Comparison of ENCODE assay signal across 15 cellular contexts in genomic region chr12:76451528-76451927, GRCh38.
"Had no signal": no experiment of that assay in that cellular context is flagged by ENCODE, and none has a peak within 500 bp of the region (broad histone marks: within the 10 kb centered on the region; RNA-seq: fewer than 3 reads in every experiment).

No MANE protein-coding gene starts in this region.

- H3K27ac ChIP-seq: gastrocnemius medialis, heart left ventricle, thyroid gland had no signal

- H3K36me3 ChIP-seq: thyroid gland had no signal

- ATAC-seq: gastrocnemius medialis; heart left ventricle; left colon; naive thymus-derived CD8-positive, alpha-beta T cell; stimulated activated naive B cell treated with anti-CD40 and anti-IgM and Interleukin-4, amounts not matched to agents 10 μg/mL and 1 μg/mL and 100 μg/mL, for 72 hours had no signal

- H3K9me3 ChIP-seq: gastrocnemius medialis, heart left ventricle, thyroid gland had no signal

- H3K4me1 Mint-ChIP-seq: activated naive CD8-positive, alpha-beta T cell treated with anti-CD3 and anti-CD28 coated beads, Interleukin-2, amount 10 ng/mL, durations not matched to agents 7 days and 5 days had no signal

- H3K27me3 ChIP-seq: gastrocnemius medialis, heart left ventricle, thyroid gland had no signal

- H3K27ac Mint-ChIP-seq: activated CD4-positive, alpha-beta T cell treated with anti-CD3 and anti-CD28 coated beads, Interleukin-2, amount 10 ng/mL, durations not matched to agents 24 days and 14 days; activated naive CD8-positive, alpha-beta T cell treated with anti-CD3 and anti-CD28 coated beads, Interleukin-2, amount 10 ng/mL, durations not matched to agents 7 days and 5 days; stimulated activated naive B cell treated with anti-CD40 and anti-IgM and Interleukin-4, amounts not matched to agents 10 μg/mL and 1 μg/mL and 100 μg/mL, for 72 hours had no signal

- H3K4me3 ChIP-seq: gastrocnemius medialis, heart left ventricle, thyroid gland had no signal

- H3K4me1 ChIP-seq: thyroid gland had no signal

- DNase-seq: activated CD4-positive, alpha-beta T cell treated with anti-CD3 and anti-CD28 coated beads, Interleukin-2, amount 10 ng/mL, durations not matched to agents 24 days and 14 days; activated CD4-positive, CD25-positive, alpha-beta regulatory T cell; activated CD8-positive, alpha-beta memory T cell treated with anti-CD3 and anti-CD28 coated beads for 24 hours; activated gamma-delta T cell treated with Interleukin-2 at 50 U/mL for 16 hours; activated naive CD8-positive, alpha-beta T cell treated with anti-CD3 and anti-CD28 coated beads, Interleukin-2, amount 10 ng/mL, durations not matched to agents 7 days and 5 days; anterior cingulate cortex; cerebellar nuclear complex; effector memory CD4-positive, alpha-beta T cell; gastrocnemius medialis; heart left ventricle; left colon; naive thymus-derived CD8-positive, alpha-beta T cell; stimulated activated CD4-positive, alpha-beta T cell treated with anti-CD3 and anti-CD28 coated beads, Interleukin-2, amount 100 ng/mL, for 48 hours; stimulated activated naive B cell treated with anti-CD40 and anti-IgM and Interleukin-4, amounts not matched to agents 10 μg/mL and 1 μg/mL and 100 μg/mL, for 72 hours; thyroid gland had no signal

- H3K9me3 Mint-ChIP-seq: activated CD4-positive, alpha-beta T cell treated with anti-CD3 and anti-CD28 coated beads, Interleukin-2, amount 10 ng/mL, durations not matched to agents 24 days and 14 days; naive thymus-derived CD8-positive, alpha-beta T cell; stimulated activated naive B cell treated with anti-CD40 and anti-IgM and Interleukin-4, amounts not matched to agents 10 μg/mL and 1 μg/mL and 100 μg/mL, for 72 hours had no signal

- H3K27me3 Mint-ChIP-seq: activated CD4-positive, alpha-beta T cell treated with anti-CD3 and anti-CD28 coated beads, Interleukin-2, amount 10 ng/mL, durations not matched to agents 24 days and 14 days; activated naive CD8-positive, alpha-beta T cell treated with anti-CD3 and anti-CD28 coated beads, Interleukin-2, amount 10 ng/mL, durations not matched to agents 7 days and 5 days; naive thymus-derived CD8-positive, alpha-beta T cell; stimulated activated naive B cell treated with anti-CD40 and anti-IgM and Interleukin-4, amounts not matched to agents 10 μg/mL and 1 μg/mL and 100 μg/mL, for 72 hours had no signal

- H3K4me3 Mint-ChIP-seq: activated CD4-positive, alpha-beta T cell treated with anti-CD3 and anti-CD28 coated beads, Interleukin-2, amount 10 ng/mL, durations not matched to agents 24 days and 14 days; activated naive CD8-positive, alpha-beta T cell treated with anti-CD3 and anti-CD28 coated beads, Interleukin-2, amount 10 ng/mL, durations not matched to agents 7 days and 5 days; naive thymus-derived CD8-positive, alpha-beta T cell; stimulated activated naive B cell treated with anti-CD40 and anti-IgM and Interleukin-4, amounts not matched to agents 10 μg/mL and 1 μg/mL and 100 μg/mL, for 72 hours had no signal
